Comparison of ENCODE assay signal across 31 cellular contexts in genomic region chr1:171061425-171062143, GRCh38. TPM values are rescaled to one million over a fixed set of nuclear protein-coding genes. Genes with fewer than 3 reads are reported as not detected.
"Had no signal": no experiment of that assay in that cellular context is flagged by ENCODE, and none has a peak within 500 bp of the region (broad histone marks: within the 10 kb centered on the region; RNA-seq: fewer than 3 reads in every experiment).

No MANE protein-coding gene starts in this region.

- H3K4me1 Mint-ChIP-seq: immature natural killer cell; memory B cell; neural progenitor cell; stimulated activated memory B cell treated with anti-CD40 and anti-IgM and Interleukin-4, amounts not matched to agents 10 μg/mL and 1 μg/mL and 100 μg/mL, for 72 hours had no signal

- H3K27me3 Mint-ChIP-seq: memory B cell; stimulated activated memory B cell treated with anti-CD40 and anti-IgM and Interleukin-4, amounts not matched to agents 10 μg/mL and 1 μg/mL and 100 μg/mL, for 72 hours; stimulated activated naive CD8-positive, alpha-beta T cell treated with anti-CD3 and anti-CD28 coated beads, Interleukin-15, Interleukin-2, amounts not matched to agents 100 ng/mL and 50 ng/mL, for 24 hours had no signal

- ATAC-seq: gastroesophageal sphincter; left cardiac atrium; lower lobe of right lung; natural killer cell treated with Interleukin-12 subunit alpha and Interleukin-12 subunit beta and Interleukin-15 and Interleukin-18, amount 100 ng/mL, for 72 hours; right lobe of liver; stimulated activated memory B cell treated with anti-CD40 and anti-IgM and Interleukin-4, amounts not matched to agents 10 μg/mL and 1 μg/mL and 100 μg/mL, for 72 hours; upper lobe of right lung had no signal

- H3K4me3 ChIP-seq: dorsolateral prefrontal cortex, esophagus muscularis mucosa, gastroesophageal sphincter, left ventricle myocardium inferior, lower lobe of right lung, neural progenitor cell, prostate gland, right lobe of liver, spleen, testis, tibial nerve, upper lobe of right lung, vagina had no signal

- H3K27me3 ChIP-seq: dorsolateral prefrontal cortex, esophagus muscularis mucosa, gastroesophageal sphincter, neural progenitor cell, right lobe of liver, spleen, testis, tibial nerve, upper lobe of right lung, vagina had no signal

- H3K27ac ChIP-seq: dorsolateral prefrontal cortex, epithelial cell of prostate, esophagus muscularis mucosa, gastroesophageal sphincter, left ventricle myocardium inferior, lower lobe of right lung, neural progenitor cell, parathyroid adenoma, prostate gland, right lobe of liver, spleen, testis, tibial nerve, upper lobe of right lung, vagina had no signal

- H3K79me2 ChIP-seq: parathyroid adenoma had no signal

- H3K27ac Mint-ChIP-seq: immature natural killer cell; memory B cell; natural killer cell treated with Interleukin-12 subunit alpha and Interleukin-12 subunit beta and Interleukin-15 and Interleukin-18, amount 100 ng/mL, for 72 hours; neural progenitor cell; stimulated activated memory B cell treated with anti-CD40 and anti-IgM and Interleukin-4, amounts not matched to agents 10 μg/mL and 1 μg/mL and 100 μg/mL, for 72 hours; stimulated activated naive CD8-positive, alpha-beta T cell treated with anti-CD3 and anti-CD28 coated beads, Interleukin-15, Interleukin-2, amounts not matched to agents 100 ng/mL and 50 ng/mL, for 24 hours had no signal

- H3K9me3 ChIP-seq: esophagus muscularis mucosa, gastroesophageal sphincter, lower lobe of right lung, prostate gland, right lobe of liver, testis, tibial nerve, upper lobe of right lung, vagina had no signal

- H3K4me3 Mint-ChIP-seq: immature natural killer cell; memory B cell; natural killer cell treated with Interleukin-12 subunit alpha and Interleukin-12 subunit beta and Interleukin-15 and Interleukin-18, amount 100 ng/mL, for 72 hours; neural progenitor cell; stimulated activated memory B cell treated with anti-CD40 and anti-IgM and Interleukin-4, amounts not matched to agents 10 μg/mL and 1 μg/mL and 100 μg/mL, for 72 hours; stimulated activated naive CD8-positive, alpha-beta T cell treated with anti-CD3 and anti-CD28 coated beads, Interleukin-15, Interleukin-2, amounts not matched to agents 100 ng/mL and 50 ng/mL, for 24 hours had no signal

- H3K9me3 Mint-ChIP-seq: memory B cell; neural progenitor cell; stimulated activated memory B cell treated with anti-CD40 and anti-IgM and Interleukin-4, amounts not matched to agents 10 μg/mL and 1 μg/mL and 100 μg/mL, for 72 hours; stimulated activated naive CD8-positive, alpha-beta T cell treated with anti-CD3 and anti-CD28 coated beads, Interleukin-15, Interleukin-2, amounts not matched to agents 100 ng/mL and 50 ng/mL, for 24 hours had no signal

- H3K4me2 ChIP-seq: neural progenitor cell had no signal

- H3K9ac ChIP-seq: neural progenitor cell, parathyroid adenoma had no signal

- H3K36me3 ChIP-seq: esophagus muscularis mucosa, gastroesophageal sphincter, left ventricle myocardium inferior, lower lobe of right lung, neural progenitor cell, prostate gland, right lobe of liver, spleen, tibial nerve, upper lobe of right lung, vagina had no signal

- DNase-seq: cortex of kidney; dorsolateral prefrontal cortex; effector memory CD4-positive, alpha-beta T cell; glutamatergic neuron; immature natural killer cell; kidney; left cardiac atrium; left ventricle myocardium inferior; lower lobe of right lung; midbrain; nucleus accumbens; right lobe of liver; spleen; stimulated activated CD4-positive, alpha-beta T cell treated with anti-CD3 and anti-CD28 coated beads, Interleukin-15, amount 100 ng/mL, for 24 hours; stimulated activated CD4-positive, alpha-beta T cell treated with anti-CD3 and anti-CD28 coated beads, Interleukin-1b, Interleukin-23, amount 100 ng/mL, for 48 hours; stimulated activated CD4-positive, alpha-beta T cell treated with anti-CD3 and anti-CD28 coated beads, Interleukin-4, amount 100 ng/mL, for 24 hours; testis; upper lobe of right lung had no signal

- H2AFZ ChIP-seq: neural progenitor cell, parathyroid adenoma had no signal

- H3K4me1 ChIP-seq: esophagus muscularis mucosa, gastroesophageal sphincter, left ventricle myocardium inferior, lower lobe of right lung, neural progenitor cell, parathyroid adenoma, prostate gland, right lobe of liver, spleen, testis, tibial nerve, upper lobe of right lung, vagina had no signal

- H3K36me3 Mint-ChIP-seq: immature natural killer cell; memory B cell; natural killer cell treated with Interleukin-12 subunit alpha and Interleukin-12 subunit beta and Interleukin-15 and Interleukin-18, amount 100 ng/mL, for 72 hours; neural progenitor cell; stimulated activated memory B cell treated with anti-CD40 and anti-IgM and Interleukin-4, amounts not matched to agents 10 μg/mL and 1 μg/mL and 100 μg/mL, for 72 hours had no signal

RNA-seq across cellular contexts. Expression of gene FMO3, which starts 29.1 kb away (rescaled TPM):
- total RNA-seq: natural killer cell treated with Interleukin-12 subunit alpha and Interleukin-12 subunit beta and Interleukin-15 and Interleukin-18, amount 100 ng/mL, for 72 hours; skeletal muscle tissue had no signal
- polyA plus RNA-seq: immature natural killer cell had no signal
